ENCODE assay signal across 3 cellular contexts in the genomic region with DNA sequence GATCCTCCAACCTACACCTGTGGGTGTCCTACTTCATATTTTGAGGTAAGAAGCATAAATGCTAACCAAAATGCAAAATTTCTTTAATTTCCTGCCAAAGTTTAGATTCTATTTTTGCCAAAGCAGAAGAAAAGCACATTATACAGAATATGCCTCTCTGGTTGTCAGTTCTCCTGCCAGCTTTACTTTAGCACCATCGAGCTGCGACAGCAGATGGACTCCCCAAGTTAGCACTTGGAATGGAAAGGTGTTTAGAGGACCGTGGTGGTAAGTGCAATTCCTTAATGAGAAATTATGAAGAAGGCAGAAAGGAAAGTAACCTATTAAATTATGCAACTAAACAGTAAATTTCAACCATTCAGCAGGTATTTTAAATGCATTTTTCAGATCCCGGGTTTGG.
"Had no signal": no experiment of that assay in that cellular context is flagged by ENCODE, and none has a peak within 500 bp of the region (broad histone marks: within the 10 kb centered on the region; RNA-seq: fewer than 3 reads in every experiment).

No MANE protein-coding gene starts in this region.

- ATAC-seq: GM12878 had no signal

- DNase-seq: GDM1, GF-D8 had no signal
